31 cellular contexts compared by ENCODE assay signal in the genomic region with DNA sequence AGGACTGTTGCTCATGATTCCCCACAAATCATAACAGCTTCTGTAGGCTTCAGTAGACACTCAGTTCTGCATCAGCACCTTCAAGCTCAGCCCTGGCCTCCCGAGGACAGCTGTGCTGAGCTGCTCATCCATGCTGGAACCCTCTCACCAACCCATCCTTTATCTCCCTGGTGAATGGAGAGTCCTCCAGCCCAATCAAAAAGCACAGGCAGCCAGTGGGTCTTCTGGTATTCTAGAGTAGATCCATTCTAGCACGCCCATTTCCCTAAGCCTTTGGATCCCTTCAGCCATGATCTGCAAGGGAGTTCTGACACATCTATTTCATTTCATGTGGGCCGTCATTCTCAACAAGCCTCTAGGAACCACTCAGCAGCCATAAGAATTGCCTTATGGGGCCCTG. TPM values are rescaled to one million over a fixed set of nuclear protein-coding genes. Genes with fewer than 3 reads are reported as not detected.
"Had no signal": no experiment of that assay in that cellular context is flagged by ENCODE, and none has a peak within 500 bp of the region (broad histone marks: within the 10 kb centered on the region; RNA-seq: fewer than 3 reads in every experiment).

No MANE protein-coding gene starts in this region.

- H3K9me3 ChIP-seq: gastrocnemius medialis, left lung, mucosa of descending colon, neutrophil, prostate gland, right atrium auricular region, testis, tibial artery had no signal

- H3K4me3 ChIP-seq: dorsolateral prefrontal cortex, gastrocnemius medialis, left lung, mucosa of descending colon, prostate gland, right atrium auricular region, skin epidermis, spleen, testis, tibial artery had no signal

- H3K4me3 Mint-ChIP-seq: mesothelial cell of epicardium; naive B cell; natural killer cell treated with Interleukin-12 subunit alpha and Interleukin-12 subunit beta and Interleukin-15 and Interleukin-18, amount 100 ng/mL, for 72 hours; neural crest cell; stimulated activated memory B cell treated with anti-CD40 and anti-IgM and Interleukin-4, amounts not matched to agents 10 μg/mL and 1 μg/mL and 100 μg/mL, for 72 hours; type B pancreatic cell had no signal

- H3K27me3 ChIP-seq: gastrocnemius medialis, neutrophil, right atrium auricular region, testis, tibial artery had no signal

- H3K9me3 Mint-ChIP-seq: mesothelial cell of epicardium; natural killer cell treated with Interleukin-12 subunit alpha and Interleukin-12 subunit beta and Interleukin-15 and Interleukin-18, amount 100 ng/mL, for 72 hours; stimulated activated memory B cell treated with anti-CD40 and anti-IgM and Interleukin-4, amounts not matched to agents 10 μg/mL and 1 μg/mL and 100 μg/mL, for 72 hours; type B pancreatic cell had no signal

- H3K27ac Mint-ChIP-seq: mesothelial cell of epicardium; naive B cell; natural killer cell treated with Interleukin-12 subunit alpha and Interleukin-12 subunit beta and Interleukin-15 and Interleukin-18, amount 100 ng/mL, for 72 hours; stimulated activated memory B cell treated with anti-CD40 and anti-IgM and Interleukin-4, amounts not matched to agents 10 μg/mL and 1 μg/mL and 100 μg/mL, for 72 hours; type B pancreatic cell had no signal

- FAIRE-seq: kidney had no signal

- ATAC-seq: esophagus mucosa; gastrocnemius medialis; left lung; mucosa of descending colon; natural killer cell treated with Interleukin-12 subunit alpha and Interleukin-12 subunit beta and Interleukin-15 and Interleukin-18, amount 100 ng/mL, for 72 hours; stimulated activated memory B cell treated with anti-CD40 and anti-IgM and Interleukin-4, amounts not matched to agents 10 μg/mL and 1 μg/mL and 100 μg/mL, for 72 hours; stimulated activated naive CD8-positive, alpha-beta T cell treated with anti-CD3 and anti-CD28 coated beads, Interleukin-15, Interleukin-2, amounts not matched to agents 100 U/mL and 50 U/mL, for 24 hours had no signal

- DNase-seq: dorsolateral prefrontal cortex; effector CD4-positive, alpha-beta T cell; foreskin fibroblast; gastrocnemius medialis; kidney; left lung; mesenchymal stem cell; mucosa of descending colon; naive B cell; spleen; stimulated activated CD4-positive, alpha-beta T cell treated with anti-CD3 and anti-CD28 coated beads, Interleukin-4, amount 100 ng/mL, for 4 hours; stimulated activated naive CD8-positive, alpha-beta T cell treated with anti-CD3 and anti-CD28 coated beads, Interleukin-15, Interleukin-2, amounts not matched to agents 100 U/mL and 50 U/mL, for 24 hours; substantia nigra; testis; tibial artery had no signal

- H3K36me3 Mint-ChIP-seq: mesothelial cell of epicardium; naive B cell; natural killer cell treated with Interleukin-12 subunit alpha and Interleukin-12 subunit beta and Interleukin-15 and Interleukin-18, amount 100 ng/mL, for 72 hours; stimulated activated memory B cell treated with anti-CD40 and anti-IgM and Interleukin-4, amounts not matched to agents 10 μg/mL and 1 μg/mL and 100 μg/mL, for 72 hours; type B pancreatic cell had no signal

- H3K27ac ChIP-seq: dorsolateral prefrontal cortex, epithelial cell of prostate, gastrocnemius medialis, left lung, neutrophil, prostate gland, right atrium auricular region, skin epidermis, spleen, testis, tibial artery had no signal

- H3K36me3 ChIP-seq: gastrocnemius medialis, left lung, neutrophil, prostate gland, right atrium auricular region, spleen, tibial artery had no signal

- H3K4me1 ChIP-seq: gastrocnemius medialis, left lung, prostate gland, testis had no signal

RNA-seq across cellular contexts. Expression of gene SPATA19, which starts 44.6 kb away (rescaled TPM):
- total RNA-seq: esophagus mucosa; gastrocnemius medialis; glomerular endothelial cell; kidney; left lung; lower leg skin; lung microvascular endothelial cell; mesothelial cell of epicardium; mucosa of descending colon; natural killer cell treated with Interleukin-12 subunit alpha and Interleukin-12 subunit beta and Interleukin-15 and Interleukin-18, amount 100 ng/mL, for 72 hours; neural crest cell; omental fat pad; right atrium auricular region; spleen; urinary bladder had no signal
- polyA plus RNA-seq: urinary bladder had no signal
